18 cellular contexts compared by ENCODE assay signal in the genomic region with DNA sequence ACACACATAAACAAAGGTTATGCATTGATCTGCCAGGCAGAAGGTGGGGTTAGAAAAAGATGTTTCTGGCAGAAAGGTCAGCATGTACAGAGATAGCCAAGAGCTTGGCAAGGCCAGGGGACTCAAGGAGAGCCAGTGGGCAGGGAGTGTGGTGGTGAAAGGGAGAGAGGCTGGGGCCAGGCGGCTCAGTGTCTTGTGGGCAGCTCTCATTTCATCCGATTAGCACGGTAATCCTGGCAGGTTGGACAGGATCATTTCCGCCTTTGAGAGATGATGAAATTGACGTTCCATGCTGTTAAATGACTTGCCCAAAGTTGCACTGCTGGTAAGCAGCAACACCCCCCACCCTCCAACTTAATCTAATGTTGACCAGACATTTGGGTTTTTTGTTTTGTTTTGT. TPM values are rescaled to one million over a fixed set of nuclear protein-coding genes. Genes with fewer than 3 reads are reported as not detected.
DNase-seq lines count a peak whose midpoint lies in the region; ATAC-seq and TF ChIP-seq lines count a peak whose summit lies in the region.
"Had no signal": no experiment of that assay in that cellular context is flagged by ENCODE, and none has a peak within 500 bp of the region (broad histone marks: within the 10 kb centered on the region; RNA-seq: fewer than 3 reads in every experiment).

No MANE protein-coding gene starts in this region.

- no peak for TF ChIP-seq EP300 in suprapubic skin (IDR thresholded peaks at IDR 0.05)

- peak overlapping the region; percentile 83 for H3K27ac Mint-ChIP-seq in MCF 10A (ENCODE audit: low read depth, unreplicated experiment)
- H3K27ac Mint-ChIP-seq: activated naive CD4-positive, alpha-beta T cell treated with anti-CD3 and anti-CD28 coated beads, Interleukin-2, amount 10 ng/mL, durations not matched to agents 7 days and 5 days; CD4-positive, alpha-beta T cell had no signal

- no TSS peak for BruUV-seq in MCF 10A (replicated peaks; lab: Mats Ljungman, UMichigan)

- H3K9ac ChIP-seq in mesenchymal stem cell (ENCODE audit: low read length), result no peak overlapping the region

- no peak overlapping the region for H3K4ac ChIP-seq in mesenchymal stem cell (ENCODE audit: low read depth in 1 of 2, low read length in 2 of 2)

- H3K9me3 Mint-ChIP-seq in MCF 10A (ENCODE audit: unreplicated experiment), result no peaks in the 10 kb centered on the region
- H3K9me3 Mint-ChIP-seq: activated naive CD4-positive, alpha-beta T cell treated with anti-CD3 and anti-CD28 coated beads, Interleukin-2, amount 10 ng/mL, durations not matched to agents 7 days and 5 days; brain; CD4-positive, alpha-beta T cell had no signal

- H3K14ac ChIP-seq in mesenchymal stem cell (ENCODE audit: low read length in 2 of 2), result no peak overlapping the region

- peak overlapping the region in 1 of 2 donors; percentile 45 for H3K27ac ChIP-seq in breast epithelium
- no peak overlapping the region for H3K27ac ChIP-seq in mesenchymal stem cell (ENCODE audit: low read length, poor library complexity, severe bottlenecking)
- peak overlapping the region; percentile 43 for H3K27ac ChIP-seq in suprapubic skin
- H3K27ac ChIP-seq: SJSA1 had no signal

- H2BK120ac ChIP-seq in mesenchymal stem cell (ENCODE audit: low read depth, low read length), result no peak overlapping the region

- H4K91ac ChIP-seq in mesenchymal stem cell (ENCODE audit: low read length), result no peak overlapping the region

- H2AK5ac ChIP-seq in mesenchymal stem cell (ENCODE audit: low read length, severe bottlenecking), result no peak overlapping the region

- no peak overlapping the region for H2BK15ac ChIP-seq in mesenchymal stem cell (ENCODE audit: low read depth, poor library complexity, severe bottlenecking)

- H3K4me3 Mint-ChIP-seq in MCF 10A (ENCODE audit: unreplicated experiment), result no peak overlapping the region
- H3K4me3 Mint-ChIP-seq: activated naive CD4-positive, alpha-beta T cell treated with anti-CD3 and anti-CD28 coated beads, Interleukin-2, amount 10 ng/mL, durations not matched to agents 7 days and 5 days; CD4-positive, alpha-beta T cell had no signal

- CTCF ChIA-PET in MCF 10A (lab: Yijun Ruan, JAX), result interaction anchor here (0.7 to 2.1 kb wide), 3 partner anchors 100 to 149 kb away, joined by 3 to 8 read pairs (median 5); no protein-coding TSS in a partner anchor

- peaks cover 52% of the 10 kb centered on the region for H3K4me1 Mint-ChIP-seq in MCF 10A (ENCODE audit: insufficient read depth, unreplicated experiment)

- no peak overlapping the region for H2BK12ac ChIP-seq in mesenchymal stem cell (ENCODE audit: low read length in 2 of 2)

- peaks cover 24% of the 10 kb centered on the region for H3K79me1 ChIP-seq in mesenchymal stem cell (replicated peaks; ENCODE audit: low read length, poor library complexity, severe bottlenecking)

- H4K8ac ChIP-seq in mesenchymal stem cell (ENCODE audit: low read length), result peak overlapping the region; percentile 51

- no peak overlapping the region for H2AFZ ChIP-seq in mesenchymal stem cell (ENCODE audit: low read depth, low read length)

- peaks cover 0 to 12% of the 10 kb centered on the region in 2 donors for H3K4me1 ChIP-seq in breast epithelium
- peaks cover 14% of the 10 kb centered on the region for H3K4me1 ChIP-seq in mesenchymal stem cell (ENCODE audit: control insufficient read depth, insufficient read depth, low read depth, low read length)
- peaks cover 54% of the 10 kb centered on the region for H3K4me1 ChIP-seq in suprapubic skin

- H2BK5ac ChIP-seq in mesenchymal stem cell (ENCODE audit: low read depth, low read length, poor library complexity, severe bottlenecking), result no peak overlapping the region

- no peak overlapping the region for H3K4me2 ChIP-seq in mesenchymal stem cell (ENCODE audit: low read length, poor library complexity, severe bottlenecking)
- H3K4me2 ChIP-seq: A549 had no signal

- intact Hi-C loops in MCF 10A (cut with micrococcal nuclease), result loop anchor here (10.0 kb wide), 1 partner anchor 376 kb away; a partner anchor contains a TSS
- intact Hi-C loops in breast epithelium (cut with DNase I; ENCODE audit: low total_unique reads), result no loop called here

- H3K27me3 Mint-ChIP-seq in MCF 10A (ENCODE audit: insufficient read depth, unreplicated experiment), result no peaks in the 10 kb centered on the region
- H3K27me3 Mint-ChIP-seq: CD4-positive, alpha-beta T cell had no signal

- no CpG with 5 or more reads among the region's 5 CpGs for WGBS in mesenchymal stem cell
- WGBS in suprapubic skin, result 51% methylated on average over 5 of the region's 5 CpGs

- H3K27me3 ChIP-seq in breast epithelium (no peaks in the 10 kb centered on the region), mesenchymal stem cell (ENCODE audit: control insufficient read depth in 1 of 2, insufficient read depth in 1 of 2, low read length in 2 of 2) (no peaks in the 10 kb centered on the region), suprapubic skin (no peaks in the 10 kb centered on the region)
- H3K27me3 ChIP-seq: SJSA1 had no signal

- H3K9me3 ChIP-seq in breast epithelium (no peaks in the 10 kb centered on the region), mesenchymal stem cell (ENCODE audit: control insufficient read depth, low read length) (no peaks in the 10 kb centered on the region), suprapubic skin (no peaks in the 10 kb centered on the region)
- H3K9me3 ChIP-seq: A549, SJSA1 had no signal

- TF ChIP-seq POLR2A in breast epithelium (IDR thresholded peaks at IDR 0.05), result no peak
- TF ChIP-seq POLR2A in suprapubic skin (IDR thresholded peaks at IDR 0.05), result no peak

- H3K36me3 Mint-ChIP-seq in MCF 10A (ENCODE audit: insufficient read depth, unreplicated experiment), result peaks cover 5% of the 10 kb centered on the region
- H3K36me3 Mint-ChIP-seq: activated naive CD4-positive, alpha-beta T cell treated with anti-CD3 and anti-CD28 coated beads, Interleukin-2, amount 10 ng/mL, durations not matched to agents 7 days and 5 days had no signal

- DNase-seq in MCF 10A (ENCODE audit: unreplicated experiment) (peak; percentile 11), breast epithelium (ENCODE audit: low spot score in 2 of 2) (no peak), amniotic epithelial cell (ENCODE audit: low read depth) (peak; percentile 29), mesenchymal stem cell (no peak), suprapubic skin (ENCODE audit: low spot score in 2 of 2) (no peak), SIG-M5 treated with dmso at 0.1 percent for 504 hours (lab: John Stamatoyannopoulos, UW; ENCODE audit: unreplicated experiment) (no peak), ecto neural progenitor cell (ENCODE audit: low spot score) (no peak)
- DNase-seq: activated CD4-positive, alpha-beta T cell treated with anti-CD3 and anti-CD28 coated beads for 4 hours; activated naive CD4-positive, alpha-beta T cell treated with anti-CD3 and anti-CD28 coated beads, Interleukin-2, amount 10 ng/mL, durations not matched to agents 7 days and 5 days; CD4-positive, alpha-beta T cell; left cardiac atrium; OCI-M1; posterior cingulate gyrus; T-helper 9 cell had no signal

- peak overlapping the region in 1 of 2 experiments; percentile 23 for H3K23ac ChIP-seq in mesenchymal stem cell (ENCODE audit: low read length in 2 of 2)

- POLR2A ChIA-PET in MCF 10A (lab: Yijun Ruan, JAX), result interaction anchor here (0.9 to 4.9 kb wide), 5 partner anchors 18 to 150 kb away, joined by 3 to 66 read pairs (median 3); no protein-coding TSS in a partner anchor

- H3K36me3 ChIP-seq in breast epithelium, result no peaks in the 10 kb centered on the region
- peaks cover 0 to 3% of the 10 kb centered on the region in 2 experiments for H3K36me3 ChIP-seq in mesenchymal stem cell (ENCODE audit: control insufficient read depth in 1 of 2, insufficient read depth in 2 of 2, low read depth in 1 of 2, low read length in 2 of 2)
- no peaks in the 10 kb centered on the region for H3K36me3 ChIP-seq in suprapubic skin
- H3K36me3 ChIP-seq: SJSA1 had no signal

- no peak overlapping the region for H3K4me3 ChIP-seq in breast epithelium
- no peak overlapping the region for H3K4me3 ChIP-seq in mesenchymal stem cell (ENCODE audit: insufficient read depth in 1 of 2, low read depth in 1 of 2, low read length in 2 of 2)
- no peak overlapping the region for H3K4me3 ChIP-seq in suprapubic skin
- H3K4me3 ChIP-seq: A549, SJSA1 had no signal

- H3K18ac ChIP-seq in mesenchymal stem cell (ENCODE audit: low read depth in 1 of 2, low read length in 2 of 2), result no peak overlapping the region

- ATAC-seq in HG02938 (IDR thresholded peaks at IDR 0.05; ENCODE audit: unreplicated experiment), result no peak
- ATAC-seq: A549, left cardiac atrium had no signal

- no peak for TF ChIP-seq CTCF in MCF 10A (IDR thresholded peaks at IDR 0.05; ENCODE audit: unreplicated experiment)
- no peak for TF ChIP-seq CTCF in breast epithelium (IDR thresholded peaks at IDR 0.05)
- no peak for TF ChIP-seq CTCF in suprapubic skin (IDR thresholded peaks at IDR 0.05)

RNA-seq across cellular contexts. Expression of a gene that starts 3.6 kb away (rescaled TPM):
- total RNA-seq in MCF 10A (2022), result 62.8 and 62.9 TPM in 2 replicates
- total RNA-seq in breast epithelium, result 100 to 1,000 TPM in 2 of 3 donors, 10 to 100 TPM in 1; 93.8 to 160 (median 158) TPM
- 20.1 TPM for polyA plus RNA-seq in mesenchymal stem cell (2013, experiment 1 of 2)
- polyA plus RNA-seq in mesenchymal stem cell (2013, experiment 2 of 2), result 23.7 TPM
- total RNA-seq in suprapubic skin, result 100 to 1,000 TPM in 1 of 4 donors, 10 to 100 TPM in 3; 56.6 to 129 (median 70.4) TPM

RNA-seq across cellular contexts. Expression of a gene that starts 5.7 kb away (rescaled TPM):
- total RNA-seq in MCF 10A (2022) (2.4 and 2.9 TPM in 2 replicates), breast epithelium (10 to 100 TPM in 1 of 3 donors, 1 to 10 TPM in 2; 1.3 to 16.4 (median 3.3) TPM), suprapubic skin (10 to 100 TPM in 3 of 4 donors, 1 to 10 TPM in 1; 8.7 to 33.3 (median 17.0) TPM)
- 1.2 TPM for polyA plus RNA-seq in mesenchymal stem cell (2013, experiment 1 of 2)
- polyA plus RNA-seq in mesenchymal stem cell (2013, experiment 2 of 2), result 1.00 TPM
- total RNA-seq: CD4-positive, alpha-beta T cell had no signal

Comparison
In these comparisons a context has a peak if more than half of its experiments do, and no peak if none do; other contexts are left out.
1. DNase-seq: peak in MCF 10A (single experiment) and amniotic epithelial cell (single experiment); none in breast epithelium (0 of 2), mesenchymal stem cell (single experiment), suprapubic skin (0 of 2), SIG-M5 treated with dmso at 0.1 percent for 504 hours (single experiment) and ecto neural progenitor cell (single experiment).